ENCODE assay signal across 21 cellular contexts in genomic region chr5:157568717-157569116, GRCh38. TPM values are rescaled to one million over a fixed set of nuclear protein-coding genes. Genes with fewer than 3 reads are reported as not detected.
A peak's percentile ranks its signal among the peaks of the same experiment; 100 is the strongest.
DNase-seq lines count a peak whose midpoint lies in the region; ATAC-seq, FAIRE-seq and TF ChIP-seq lines count a peak whose summit lies in the region.
"Had no signal": no experiment of that assay in that cellular context is flagged by ENCODE, and none has a peak within 500 bp of the region (broad histone marks: within the 10 kb centered on the region; RNA-seq: fewer than 3 reads in every experiment).

No MANE protein-coding gene starts in this region.

- peaks cover 12% of the 10 kb centered on the region for H3K79me2 ChIP-seq in trophoblast cell (ENCODE audit: control insufficient read depth, insufficient read depth, low read length, poor library complexity)

- H3K4me1 Mint-ChIP-seq in CD4-positive, alpha-beta T cell (ENCODE audit: low read depth) = peaks cover 61% of the 10 kb centered on the region
- H3K4me1 Mint-ChIP-seq in T-cell (peaks cover 20 to 79% (median 62%) of the 10 kb centered on the region in 3 donors), Calu3 (ENCODE audit: low read depth, unreplicated experiment) (peaks cover 20% of the 10 kb centered on the region)

- WGBS in trophoblast cell (ENCODE audit: extremely low coverage, insufficient coverage, insufficient read length) = no CpG with 5 or more reads among the region's 2 CpGs

- H3K79me1 ChIP-seq in trophoblast cell (ENCODE audit: low read length) = peaks cover 7% of the 10 kb centered on the region

- FAIRE-seq in frontal cortex (lab: Jason Lieb, UNC) (peak; percentile 90), GM12892 (lab: Jason Lieb, UNC) (no peak)

- H3K27me3 ChIP-seq in CD4-positive, alpha-beta T cell (ENCODE audit: control insufficient read depth, insufficient read depth, low read length) = no peaks in the 10 kb centered on the region
- H3K27me3 ChIP-seq in trophoblast cell (ENCODE audit: insufficient read depth, low read length) = no peaks in the 10 kb centered on the region
- H3K27me3 ChIP-seq: colonic mucosa, upper lobe of left lung had no signal

- POLR2A ChIA-PET in CD4-positive, alpha-beta T cell (lab: Charles Lee) = interaction anchor here (0.6 to 1.5 kb wide), 3 partner anchors 18 to 42 kb away, joined by 3 to 5 read pairs (median 3); no protein-coding TSS in a partner anchor
- POLR2A ChIA-PET in T-cell (lab: Charles Lee) = no interaction called here

- no peak overlapping the region for H3K14ac ChIP-seq in trophoblast cell (ENCODE audit: low read length)

- H3K36me3 Mint-ChIP-seq in CD4-positive, alpha-beta T cell (ENCODE audit: low read depth) = peaks cover 31% of the 10 kb centered on the region
- H3K36me3 Mint-ChIP-seq in T-cell (peaks cover 25% of the 10 kb centered on the region), Calu3 (ENCODE audit: insufficient read depth, unreplicated experiment) (peaks cover 8% of the 10 kb centered on the region)

- TF ChIP-seq POLR2A in GM12892 (IDR thresholded peaks at IDR 0.05; ENCODE audit: low read depth, low read length) = no peak

- intact Hi-C loops in CD4-positive, alpha-beta T cell (cut with DNase I, micrococcal nuclease) = no loop called here
- intact Hi-C loops in Calu3 (cut with micrococcal nuclease; ENCODE audit: unreplicated experiment) = no loop called here

- H3K4me2 ChIP-seq in trophoblast cell (ENCODE audit: low read length) = no peak overlapping the region
- H3K4me2 ChIP-seq: KMS-11 had no signal

- no peak overlapping the region for H4K91ac ChIP-seq in trophoblast cell (ENCODE audit: low read depth, low read length)

- H3K4me3 ChIP-seq in trophoblast cell (ENCODE audit: low read depth, low read length) = no peak overlapping the region
- H3K4me3 ChIP-seq: colonic mucosa, lung, upper lobe of left lung had no signal

- no peak overlapping the region for H2BK5ac ChIP-seq in trophoblast cell (ENCODE audit: low read depth, low read length, poor library complexity)

- H3K9me3 ChIP-seq in CD4-positive, alpha-beta T cell (ENCODE audit: control insufficient read depth, low read length) = no peaks in the 10 kb centered on the region
- H3K9me3 ChIP-seq in trophoblast cell (ENCODE audit: insufficient read depth, low read depth, low read length) = no peaks in the 10 kb centered on the region
- H3K9me3 ChIP-seq: colonic mucosa, upper lobe of left lung had no signal

- no peak overlapping the region for H3K4me3 Mint-ChIP-seq in CD4-positive, alpha-beta T cell
- H3K4me3 Mint-ChIP-seq in T-cell (no peak overlapping the region), Calu3 (ENCODE audit: low read depth, unreplicated experiment) (no peak overlapping the region)

- H2AK5ac ChIP-seq in trophoblast cell (ENCODE audit: low read length) = no peak overlapping the region

- no peak overlapping the region for H2AFZ ChIP-seq in trophoblast cell (ENCODE audit: insufficient read depth, low read length, poor library complexity)

- no peak overlapping the region for H3K18ac ChIP-seq in trophoblast cell (ENCODE audit: low read length)

- no peak overlapping the region for H4K12ac ChIP-seq in trophoblast cell (ENCODE audit: low read depth, low read length)

- no peak overlapping the region for H3K27ac ChIP-seq in CD4-positive, alpha-beta T cell (ENCODE audit: low read depth, low read length)
- H3K27ac ChIP-seq in trophoblast cell (ENCODE audit: low read depth, low read length) = no peak overlapping the region
- H3K27ac ChIP-seq: colonic mucosa, KMS-11 had no signal

- H4K8ac ChIP-seq in trophoblast cell (ENCODE audit: low read depth, low read length) = no peak overlapping the region

- peak overlapping the region; percentile 67 for H3K4ac ChIP-seq in trophoblast cell (ENCODE audit: low read depth, low read length)

- no peak for TF ChIP-seq CTCF in CD4-positive, alpha-beta T cell (IDR thresholded peaks at IDR 0.05)
- TF ChIP-seq CTCF in Calu3 (IDR thresholded peaks at IDR 0.05; ENCODE audit: unreplicated experiment) = no peak

- H3K9ac ChIP-seq in trophoblast cell (ENCODE audit: low read length) = no peak overlapping the region
- H3K9ac ChIP-seq: KMS-11 had no signal

- no TSS peak for BruUV-seq in Calu3 (replicated peaks; lab: Mats Ljungman, UMichigan)

- peak overlapping the region; percentile 16 for H3K27ac Mint-ChIP-seq in CD4-positive, alpha-beta T cell
- H3K27ac Mint-ChIP-seq in T-cell (peak overlapping the region; percentile 28 to 64), Calu3 (ENCODE audit: unreplicated experiment) (no peak overlapping the region)
- H3K27ac Mint-ChIP-seq: stimulated activated naive CD8-positive, alpha-beta T cell treated with anti-CD3 and anti-CD28 coated beads, Interleukin-15, Interleukin-2, amounts not matched to agents 100 ng/mL and 50 ng/mL, for 24 hours had no signal

- no peak overlapping the region for H2BK12ac ChIP-seq in trophoblast cell (ENCODE audit: low read length)

- H3K27me3 Mint-ChIP-seq in CD4-positive, alpha-beta T cell = no peaks in the 10 kb centered on the region
- H3K27me3 Mint-ChIP-seq in T-cell (peaks cover 0 to under 1% of the 10 kb centered on the region in 2 donors), Calu3 (ENCODE audit: unreplicated experiment) (no peaks in the 10 kb centered on the region)

- no peak overlapping the region for H3K23ac ChIP-seq in trophoblast cell (ENCODE audit: low read length)

- CTCF ChIA-PET in CD4-positive, alpha-beta T cell (lab: Charles Lee) = interaction anchor here (1.4 to 1.7 kb wide), 3 partner anchors 11 to 150 kb away, joined by 3 to 5 read pairs (median 3); no protein-coding TSS in a partner anchor
- CTCF ChIA-PET in T-cell (lab: Charles Lee) (interaction anchor here (0.6 to 1.1 kb wide), 4 partner anchors 9 to 263 kb away, joined by 3 to 5 read pairs (median 3); no protein-coding TSS in a partner anchor), Calu3 (lab: Charles Lee) (no interaction called here)

- peaks cover 30 to 53% of the 10 kb centered on the region in 2 experiments for H3K36me3 ChIP-seq in trophoblast cell (ENCODE audit: control insufficient read depth in 1 of 2, insufficient read depth in 2 of 2, low read length in 2 of 2)
- H3K36me3 ChIP-seq: colonic mucosa had no signal

- peaks cover 11 to 14% of the 10 kb centered on the region in 2 experiments for H3K4me1 ChIP-seq in trophoblast cell (ENCODE audit: control insufficient read depth in 1 of 2, insufficient read depth in 2 of 2, low read length in 2 of 2)
- H3K4me1 ChIP-seq: colonic mucosa had no signal

- DNase-seq in CD4-positive, alpha-beta T cell = no peak
- DNase-seq in T-cell (no peak), frontal cortex (ENCODE audit: low spot score in 2 of 2) (peak in 1 of 2 donors; percentile 54), trophoblast cell (no peak), Calu3 (no peak), hepatic stellate cell (ENCODE audit: low spot score) (no peak), GM12892 (ENCODE audit: insufficient read length) (no peak)
- DNase-seq: activated CD4-positive, CD25-positive, alpha-beta regulatory T cell; activated effector memory CD4-positive, alpha-beta T cell treated with anti-CD3 and anti-CD28 coated beads, Interleukin-2, amount 50 U/mL, for 16 hours; colonic mucosa; DMS79; NCI-H1694 treated with DMSO at 0.1 percent for 48 hours; NCI-H2227 treated with DMSO at 0.1 percent for 48 hours; NCI-H82; stimulated activated CD4-positive, alpha-beta T cell treated with anti-CD3 and anti-CD28 coated beads, Interleukin-2, amount 100 ng/mL, for 24 hours; T-helper 9 cell; upper lobe of left lung had no signal

- H2BK120ac ChIP-seq in trophoblast cell (ENCODE audit: insufficient read depth, low read length, poor library complexity) = no peak overlapping the region

- ATAC-seq in CD4-positive, alpha-beta T cell (ENCODE audit: poor library complexity) = no peak
- ATAC-seq in T-cell (replicated peaks in 1 of 4) = no peak
- no peak for ATAC-seq in esophagus mucosa

- no peaks in the 10 kb centered on the region for H3K9me3 Mint-ChIP-seq in CD4-positive, alpha-beta T cell
- H3K9me3 Mint-ChIP-seq in T-cell (no peaks in the 10 kb centered on the region), Calu3 (ENCODE audit: low read depth, unreplicated experiment) (no peaks in the 10 kb centered on the region)
- H3K9me3 Mint-ChIP-seq: stimulated activated naive CD8-positive, alpha-beta T cell treated with anti-CD3 and anti-CD28 coated beads, Interleukin-15, Interleukin-2, amounts not matched to agents 100 ng/mL and 50 ng/mL, for 24 hours had no signal

RNA-seq across cellular contexts. Expression of gene ADAM19, which starts 6.9 kb away (rescaled TPM):
- 10 to 100 TPM; 26.7 to 29.1 TPM for total RNA-seq in CD4-positive, alpha-beta T cell
- total RNA-seq in T-cell = 10 to 100 TPM; 30.7 to 64.1 (median 41.8) TPM
- total RNA-seq in frontal cortex = 12.6 TPM
- 241 and 257 TPM in 2 replicates for polyA plus RNA-seq in trophoblast cell (2013)
- total RNA-seq in Calu3 (2022) = 5.2 and 16.2 TPM in 2 replicates
- 2.2 TPM for total RNA-seq in esophagus mucosa
- polyA plus RNA-seq in GM12892 (2012; ENCODE audit: missing spikeins) = 8.4 TPM
